ENCODE assay signal across 16 cellular contexts in the genomic region with DNA sequence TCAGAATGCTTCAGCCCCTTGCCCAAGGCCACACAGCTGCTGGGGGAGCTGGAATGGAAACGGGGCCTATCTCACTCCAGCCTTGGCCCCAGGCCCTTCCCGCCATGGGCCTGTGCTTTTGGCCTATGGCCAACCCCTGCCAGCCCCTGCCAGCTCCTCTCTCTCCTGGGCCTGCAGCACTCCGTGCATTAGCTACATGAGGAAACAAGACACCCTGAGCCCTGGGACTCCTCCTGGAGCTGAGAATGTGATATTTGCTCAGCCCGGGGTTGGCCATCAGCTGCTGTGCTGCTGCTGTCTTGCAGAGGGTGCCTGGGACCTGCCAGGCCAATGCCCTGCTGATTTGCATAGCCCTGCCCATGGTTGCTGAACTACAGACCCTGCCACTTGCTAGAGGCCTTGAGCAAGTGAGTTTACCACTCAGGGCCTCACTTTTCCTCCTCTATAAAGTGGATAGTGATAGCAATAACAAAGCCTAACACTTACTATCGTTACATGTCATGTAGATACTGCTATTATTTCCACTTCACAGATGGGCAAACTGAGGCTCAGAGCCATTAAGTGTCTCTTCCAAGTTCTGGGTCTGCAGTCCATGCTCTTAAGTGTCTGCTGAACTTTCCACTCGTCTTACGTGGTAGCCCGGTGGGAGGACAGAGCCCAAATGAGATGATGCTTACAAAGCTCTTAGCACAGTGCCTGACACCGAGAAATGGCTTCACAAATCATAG.
DNase-seq lines count a peak whose midpoint lies in the region; ATAC-seq and TF ChIP-seq lines count a peak whose summit lies in the region.
"Had no signal": no experiment of that assay in that cellular context is flagged by ENCODE, and none has a peak within 500 bp of the region (broad histone marks: within the 10 kb centered on the region; RNA-seq: fewer than 3 reads in every experiment).

No MANE protein-coding gene starts in this region.

- H3K36me3 ChIP-seq in duodenal mucosa (ENCODE audit: control insufficient read depth in 1 of 2, insufficient read depth in 2 of 2, low read length in 2 of 2) (peaks cover 9 to 20% of the 10 kb centered on the region in 2 donors), parathyroid adenoma (ENCODE audit: control insufficient read depth, insufficient read depth, low read length) (no peaks in the 10 kb centered on the region)
- H3K36me3 ChIP-seq: sigmoid colon had no signal

- H3K4me2 ChIP-seq in parathyroid adenoma (ENCODE audit: low read length), result no peak overlapping the region

- no peak overlapping the region for H2AFZ ChIP-seq in parathyroid adenoma

- H3K4me1 ChIP-seq in duodenal mucosa (ENCODE audit: control insufficient read depth in 1 of 2, insufficient read depth in 2 of 2, low read length in 2 of 2) (peaks cover 22 to 27% of the 10 kb centered on the region in 2 donors), parathyroid adenoma (no peaks in the 10 kb centered on the region)
- H3K4me1 ChIP-seq: sigmoid colon had no signal

- no peak overlapping the region for H3K4me3 ChIP-seq in LNCaP clone FGC (ENCODE audit: low read depth, low read length)
- H3K4me3 ChIP-seq in duodenal mucosa (ENCODE audit: low read depth in 1 of 2, low read length in 2 of 2), result no peak overlapping the region
- H3K4me3 ChIP-seq in parathyroid adenoma (ENCODE audit: low read depth, low read length), result no peak overlapping the region
- H3K4me3 ChIP-seq: cardiac muscle cell, sigmoid colon, SK-N-MC had no signal

- H3K27me3 ChIP-seq in duodenal mucosa (ENCODE audit: control insufficient read depth in 1 of 2, insufficient read depth in 2 of 2, low read length in 2 of 2) (no peaks in the 10 kb centered on the region), parathyroid adenoma (ENCODE audit: control insufficient read depth, insufficient read depth, low read length) (no peaks in the 10 kb centered on the region)
- H3K27me3 ChIP-seq: cardiac muscle cell, sigmoid colon had no signal

- peak; percentile 56 for DNase-seq in LNCaP clone FGC (ENCODE audit: low read depth)
- peak; percentile 73 for DNase-seq in NCI-H2196 treated with DMSO at 0.1 percent for 48 hours (lab: John Stamatoyannopoulos, UW; ENCODE audit: unreplicated experiment)
- no peak for DNase-seq in stimulated activated CD4-positive, alpha-beta T cell treated with anti-CD3 and anti-CD28 coated beads, Interleukin-4, amount 100 ng/mL, for 1 hour
- no peak for DNase-seq in activated effector memory CD4-positive, alpha-beta T cell treated with anti-CD3 and anti-CD28 coated beads, Interleukin-2, amount 50 U/mL, for 16 hours
- DNase-seq: activated CD8-positive, alpha-beta memory T cell treated with anti-CD3 and anti-CD28 coated beads, Interleukin-2, amount 50 U/mL, for 48 hours; CD4-positive, alpha-beta T cell; GF-D8; NCI-H526 treated with DMSO at 0.1 percent for 48 hours; sigmoid colon; WERI-Rb-1 had no signal

- no peak for ATAC-seq in HG02938 (IDR thresholded peaks at IDR 0.05; ENCODE audit: unreplicated experiment)

- H3K27ac ChIP-seq in duodenal mucosa (ENCODE audit: low read depth, low read length) (peak overlapping the region; percentile 30), parathyroid adenoma (peak overlapping the region; percentile 2)
- H3K27ac ChIP-seq: cardiac muscle cell, HL-60, sigmoid colon, SK-N-MC, WERI-Rb-1 had no signal

- no peaks in the 10 kb centered on the region for H3K79me2 ChIP-seq in parathyroid adenoma

- peaks cover 0 to 4% of the 10 kb centered on the region in 2 donors for H3K9me3 ChIP-seq in duodenal mucosa (ENCODE audit: control insufficient read depth in 1 of 2, low read length in 2 of 2)
- no peaks in the 10 kb centered on the region for H3K9me3 ChIP-seq in parathyroid adenoma (ENCODE audit: control insufficient read depth, low read length)

- H3K9ac ChIP-seq in duodenal mucosa (ENCODE audit: low read depth in 1 of 2, low read length in 2 of 2) (peak overlapping the region in 1 of 2 donors; percentile 22), parathyroid adenoma (no peak overlapping the region)

- no peak for TF ChIP-seq CTCF in LNCaP clone FGC (IDR thresholded peaks at IDR 0.05; ENCODE audit: control insufficient read depth, extremely low read depth, insufficient read depth)
- no peak for TF ChIP-seq CTCF in parathyroid adenoma (IDR thresholded peaks at IDR 0.05)

Comparison
In these comparisons a context has a peak if more than half of its experiments do, and no peak if none do; other contexts are left out.
1. DNase-seq: peak in LNCaP clone FGC (single experiment) and NCI-H2196 treated with DMSO at 0.1 percent for 48 hours (single experiment); none in stimulated activated CD4-positive, alpha-beta T cell treated with anti-CD3 and anti-CD28 coated beads, Interleukin-4, amount 100 ng/mL, for 1 hour (single experiment) and activated effector memory CD4-positive, alpha-beta T cell treated with anti-CD3 and anti-CD28 coated beads, Interleukin-2, amount 50 U/mL, for 16 hours (single experiment).